10 cellular contexts compared by ENCODE assay signal in genomic region chr4:139144161-139144859, GRCh38. TPM values are rescaled to one million over a fixed set of nuclear protein-coding genes. Genes with fewer than 3 reads are reported as not detected.
DNase-seq lines count a peak whose midpoint lies in the region; ATAC-seq and TF ChIP-seq lines count a peak whose summit lies in the region.
"Had no signal": no experiment of that assay in that cellular context is flagged by ENCODE, and none has a peak within 500 bp of the region (broad histone marks: within the 10 kb centered on the region; RNA-seq: fewer than 3 reads in every experiment).

No MANE protein-coding gene starts in this region.

- peaks cover 6% of the 10 kb centered on the region for H3K9me3 ChIP-seq in WERI-Rb-1 (ENCODE audit: severe bottlenecking)
- H3K9me3 ChIP-seq: thoracic aorta had no signal

- H3K27me3 ChIP-seq in WERI-Rb-1 (ENCODE audit: insufficient read depth, low read depth, severe bottlenecking), result no peaks in the 10 kb centered on the region

- TF ChIP-seq CTCF in WERI-Rb-1 (IDR thresholded peaks at IDR 0.05; ENCODE audit: low read depth, low read length), result no peak

- ATAC-seq in SK-N-SH treated with all-trans-retinoic acid at 6 μM for 48 hours, result peak; percentile 85
- peak; percentile 50 for ATAC-seq in Right ventricle myocardium inferior
- no peak for ATAC-seq in HG02970 (IDR thresholded peaks at IDR 0.05; ENCODE audit: low FRiP score, unreplicated experiment)

- DNase-seq in GM04503 (ENCODE audit: low read depth), result peak; percentile 25
- peak; percentile 80 for DNase-seq in Right ventricle myocardium inferior (ENCODE audit: missing footprints)
- peak; percentile 11 for DNase-seq in putamen (ENCODE audit: low spot score)
- no peak for DNase-seq in WERI-Rb-1
- DNase-seq in NCI-H1930 (lab: John Stamatoyannopoulos, UW), result no peak
- DNase-seq in NCI-H748 treated with DMSO at 0.1 percent for 48 hours (lab: John Stamatoyannopoulos, UW), result no peak
- DNase-seq: occipital lobe had no signal

- intact Hi-C loops in Right ventricle myocardium inferior (cut with DNase I), result no loop called here

- H3K27ac ChIP-seq in WERI-Rb-1, result no peak overlapping the region
- H3K27ac ChIP-seq: thoracic aorta had no signal

- peaks cover 9% of the 10 kb centered on the region for H3K36me3 ChIP-seq in WERI-Rb-1
- H3K36me3 ChIP-seq: thoracic aorta had no signal

- no peak overlapping the region for H3K4me3 ChIP-seq in WERI-Rb-1 (ENCODE audit: low read depth, low read length)
- H3K4me3 ChIP-seq: thoracic aorta had no signal

TF ChIP-seq in SK-N-SH treated with all-trans-retinoic acid at 6 μM for 48 hours, 23 proteins besides CTCF, POLR2A, EP300 and RAD21:
- no peak for TF ChIP-seq SNAI2 (CRISPR knock-in tag; IDR thresholded peaks at IDR 0.05)
- TF ChIP-seq CSDC2 (CRISPR knock-in tag; IDR thresholded peaks at IDR 0.05), result no peak

RNA-seq across cellular contexts. Expression of gene ELF2, which starts 32.7 kb away (rescaled TPM):
- total RNA-seq in Right ventricle myocardium inferior, result 38.0 TPM

Comparison
In these comparisons a context has a peak if more than half of its experiments do, and no peak if none do; other contexts are left out.
1. DNase-seq: peak in GM04503 (single experiment), Right ventricle myocardium inferior (single experiment) and putamen (single experiment); none in WERI-Rb-1 (single experiment), NCI-H1930 (0 of 2) and NCI-H748 treated with DMSO at 0.1 percent for 48 hours (single experiment).